Comparison of ENCODE assay signal across 8 cellular contexts in the genomic region with DNA sequence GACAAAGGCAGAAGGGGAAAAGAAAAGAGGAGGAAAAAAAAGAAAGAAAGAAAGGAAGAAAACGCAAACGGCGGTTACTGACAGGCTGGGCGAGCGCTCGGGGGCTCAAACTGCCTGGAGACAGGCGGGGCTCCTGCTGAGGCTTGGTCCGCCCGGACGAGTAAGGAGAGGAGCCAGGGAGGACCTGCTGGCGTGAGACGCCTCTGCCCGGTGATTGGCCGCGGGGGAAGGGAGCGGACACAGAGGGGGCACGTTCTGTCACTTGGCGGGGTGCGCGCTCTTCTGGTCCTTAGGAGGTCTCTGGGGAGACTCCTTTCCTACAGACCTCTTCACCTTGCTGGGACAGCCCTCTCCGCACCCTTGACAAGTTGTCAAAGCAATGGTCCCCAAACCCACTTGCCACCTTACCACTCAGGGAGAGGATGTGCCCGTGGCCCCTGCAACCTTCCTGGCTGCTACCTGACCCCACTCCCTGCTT. TPM values are rescaled to one million over a fixed set of nuclear protein-coding genes. Genes with fewer than 3 reads are reported as not detected.
DNase-seq lines count a peak whose midpoint lies in the region; ATAC-seq and TF ChIP-seq lines count a peak whose summit lies in the region.

No MANE protein-coding gene starts in this region.

- H2AFZ ChIP-seq in neural progenitor cell (replicated peaks) = peak overlapping the region; percentile 18

- POLR2A ChIA-PET in Caco-2 (lab: Charles Lee) = no interaction called here

- H3K36me3 Mint-ChIP-seq in Caco-2 (ENCODE audit: insufficient read depth, unreplicated experiment) (peaks cover 14% of the 10 kb centered on the region), neural progenitor cell (no peaks in the 10 kb centered on the region)

- BruUV-seq in Caco-2 (replicated peaks; lab: Mats Ljungman, UMichigan) = TSS peak; percentile 57

- CTCF ChIA-PET in Caco-2 (lab: Charles Lee) = no interaction called here

- H3K27me3 Mint-ChIP-seq in Caco-2 (ENCODE audit: insufficient read depth, unreplicated experiment) = peaks cover 3% of the 10 kb centered on the region
- H3K27me3 Mint-ChIP-seq in neural progenitor cell (ENCODE audit: insufficient read depth, low read depth) = peaks cover 2% of the 10 kb centered on the region

- H3K79me2 ChIP-seq in neural progenitor cell (ENCODE audit: low read depth) = peaks cover 41% of the 10 kb centered on the region

- no peaks in the 10 kb centered on the region for H3K36me3 ChIP-seq in Caco-2 (ENCODE audit: control insufficient read depth, insufficient read depth, low read length)
- no peaks in the 10 kb centered on the region for H3K36me3 ChIP-seq in RWPE2 (ENCODE audit: low read depth)
- no peaks in the 10 kb centered on the region for H3K36me3 ChIP-seq in neural progenitor cell

- peak overlapping the region; percentile 59 for H3K4me3 ChIP-seq in Caco-2 (ENCODE audit: low read depth, low read length)
- H3K4me3 ChIP-seq in RWPE2 (ENCODE audit: severe bottlenecking) = peak overlapping the region; percentile 46
- peak overlapping the region; percentile 95 for H3K4me3 ChIP-seq in neural progenitor cell

- H3K27ac Mint-ChIP-seq in Caco-2 (ENCODE audit: unreplicated experiment) (peak overlapping the region; percentile 100), neural progenitor cell (peak overlapping the region; percentile 100)

- peak; percentile 40 for TF ChIP-seq POLR2A in erythroblast (IDR thresholded peaks at IDR 0.05; ENCODE audit: low read length)

- H3K9me3 Mint-ChIP-seq in Caco-2 (ENCODE audit: unreplicated experiment) = no peaks in the 10 kb centered on the region
- no peaks in the 10 kb centered on the region for H3K9me3 Mint-ChIP-seq in neural progenitor cell

- peak overlapping the region; percentile 83 for H3K4me2 ChIP-seq in neural progenitor cell

- H3K27ac ChIP-seq in RWPE2 (ENCODE audit: poor library complexity, severe bottlenecking) (peak overlapping the region; percentile 79), neural progenitor cell (peak overlapping the region; percentile 100)

- H3K4me1 ChIP-seq in Caco-2 = no peaks in the 10 kb centered on the region
- peaks cover 32% of the 10 kb centered on the region for H3K4me1 ChIP-seq in RWPE2 (ENCODE audit: insufficient read depth, poor library complexity, severe bottlenecking)
- H3K4me1 ChIP-seq in neural progenitor cell = peaks cover 51% of the 10 kb centered on the region

- intact Hi-C loops in Caco-2 (cut with micrococcal nuclease; ENCODE audit: unreplicated experiment) = loop anchor here (2.0 kb wide), 1 partner anchor 96 kb away; no protein-coding TSS in a partner anchor

- no peak for DNase-seq in Caco-2
- no peak for DNase-seq in RWPE2 (ENCODE audit: low spot score)
- peak; percentile 88 to 89 for DNase-seq in erythroblast (lab: John Stamatoyannopoulos, UW)
- no peak for DNase-seq in neural progenitor cell (ENCODE audit: low spot score)
- no peak for DNase-seq in stimulated activated CD4-positive, alpha-beta T cell treated with anti-CD3 and anti-CD28 coated beads, Interleukin-4, amount 100 ng/mL, for 4 hours
- DNase-seq in LoVo (ENCODE audit: low spot score) = no peak

- peak overlapping the region; percentile 21 for H3K9ac ChIP-seq in neural progenitor cell

- H3K4me3 Mint-ChIP-seq in Caco-2 (ENCODE audit: unreplicated experiment) = peak overlapping the region; percentile 100
- H3K4me3 Mint-ChIP-seq in neural progenitor cell = peak overlapping the region; percentile 97

- no peaks in the 10 kb centered on the region for H3K9me3 ChIP-seq in Caco-2
- H3K9me3 ChIP-seq in RWPE2 (ENCODE audit: severe bottlenecking) = no peaks in the 10 kb centered on the region
- no peaks in the 10 kb centered on the region for H3K9me3 ChIP-seq in neural progenitor cell (ENCODE audit: low read depth)

- H3F3A ChIP-seq in neural progenitor cell (ENCODE audit: low read depth) = peaks cover 55% of the 10 kb centered on the region

- H3K27me3 ChIP-seq in Caco-2 (replicated peaks; ENCODE audit: control insufficient read depth, insufficient read depth, low read length) (no peaks in the 10 kb centered on the region), RWPE2 (ENCODE audit: insufficient read depth, poor library complexity, severe bottlenecking) (no peaks in the 10 kb centered on the region), neural progenitor cell (no peaks in the 10 kb centered on the region)

- ATAC-seq in GM19023 (IDR thresholded peaks at IDR 0.05; ENCODE audit: unreplicated experiment) (peak; percentile 52), HG03095 (IDR thresholded peaks at IDR 0.05; ENCODE audit: unreplicated experiment) (peak; percentile 50), RWPE2 (ENCODE audit: low read depth) (peak; percentile 30)

- TF ChIP-seq CTCF in Caco-2 (IDR thresholded peaks at IDR 0.05; ENCODE audit: insufficient read depth in 1 of 2, low read depth in 1 of 2, low read length in 1 of 2, severe bottlenecking in 1 of 2, unreplicated experiment in 1 of 2) = no peak
- no peak for TF ChIP-seq CTCF in RWPE2 (IDR thresholded peaks at IDR 0.05; ENCODE audit: poor library complexity, severe bottlenecking)
- TF ChIP-seq CTCF in neural progenitor cell (IDR thresholded peaks at IDR 0.05) = no peak

- H3K4me1 Mint-ChIP-seq in Caco-2 (ENCODE audit: low read depth, unreplicated experiment) = no peaks in the 10 kb centered on the region
- peaks cover 49% of the 10 kb centered on the region for H3K4me1 Mint-ChIP-seq in neural progenitor cell

- H4K20me1 ChIP-seq in neural progenitor cell (ENCODE audit: low read depth) = peaks cover 31% of the 10 kb centered on the region

RNA-seq across cellular contexts. Expression of gene PIK3R3, which starts 0.8 kb away (rescaled TPM):
- total RNA-seq in Caco-2 (2022) (2.2 and 3.6 TPM in 2 replicates), neural progenitor cell (ENCODE audit: low replicate concordance) (81.2 and 107 TPM in 2 replicates)

RNA-seq across cellular contexts. Expression of gene TSPAN1, which starts 41.7 kb away (rescaled TPM):
- 0.34 and 0.44 TPM in 2 replicates for total RNA-seq in Caco-2 (2022)
- not detected in 2 replicates for total RNA-seq in neural progenitor cell (ENCODE audit: low replicate concordance)

RNA-seq across cellular contexts. Expression of gene P3R3URF, which starts 43.1 kb away (rescaled TPM):
- total RNA-seq in Caco-2 (2022) = not detected in 2 replicates
- total RNA-seq in neural progenitor cell (ENCODE audit: low replicate concordance) = not detected in 2 replicates

Comparison
In these comparisons a context has a peak if more than half of its experiments do, and no peak if none do; other contexts are left out.
1. DNase-seq: peak in erythroblast (2 of 2); none in Caco-2 (0 of 2), RWPE2 (single experiment), neural progenitor cell (single experiment), stimulated activated CD4-positive, alpha-beta T cell treated with anti-CD3 and anti-CD28 coated beads, Interleukin-4, amount 100 ng/mL, for 4 hours (0 of 2) and LoVo (single experiment).
2. RNA of gene PIK3R3, which starts 0.8 kb away (total RNA-seq): 81.2 to 107 TPM in neural progenitor cell; 2.2 to 3.6 TPM in Caco-2; every median in the first group is over 10 times any median in the second.
3. Peak in every context shown above with its lines, with median percentiles within 50 percentile points of each other: H3K4me3 ChIP-seq and ATAC-seq.